ENCODE assay signal across 8 cellular contexts in the genomic region with DNA sequence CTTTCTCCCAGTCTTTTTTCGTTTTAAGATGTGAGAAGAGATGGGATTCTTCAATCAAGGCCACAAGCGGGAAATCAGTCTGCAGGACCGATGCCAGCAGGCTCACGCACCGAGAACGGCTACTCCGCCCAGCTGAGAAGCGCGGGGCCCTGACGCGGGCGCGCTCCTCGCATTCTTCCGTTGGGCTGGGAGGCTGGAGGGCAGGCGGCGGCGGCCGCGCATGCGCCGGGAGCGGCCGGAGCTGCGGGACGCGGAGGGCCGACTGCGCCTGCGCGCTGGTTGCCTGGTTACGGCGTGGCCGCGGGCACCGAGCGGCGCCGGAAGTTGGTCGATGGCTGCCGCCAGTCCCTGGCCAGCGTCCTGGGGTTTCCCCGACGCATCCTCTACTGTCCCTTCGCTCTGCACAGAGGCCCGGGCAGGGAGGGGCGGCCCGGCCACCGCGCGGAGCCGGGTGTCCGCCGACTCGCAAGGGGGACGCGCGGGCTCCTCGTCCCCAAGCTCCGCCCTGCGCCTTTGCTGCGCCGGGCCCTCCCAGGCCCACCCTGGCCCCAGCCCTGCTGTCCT. TPM values are rescaled to one million over a fixed set of nuclear protein-coding genes. Genes with fewer than 3 reads are reported as not detected.
DNase-seq lines count a peak whose midpoint lies in the region; ATAC-seq, FAIRE-seq and TF ChIP-seq lines count a peak whose summit lies in the region.

No MANE protein-coding gene starts in this region.

- peaks cover 4% of the 10 kb centered on the region for H3K36me3 Mint-ChIP-seq in activated naive CD8-positive, alpha-beta T cell treated with anti-CD3 and anti-CD28 coated beads for 36 hours

- H3K4me3 Mint-ChIP-seq in activated naive CD8-positive, alpha-beta T cell treated with anti-CD3 and anti-CD28 coated beads for 36 hours = peak overlapping the region; percentile 81

- peak; percentile 52 for ATAC-seq in HG02610 (IDR thresholded peaks at IDR 0.05; ENCODE audit: unreplicated experiment)
- peak; percentile 69 for ATAC-seq in Right ventricle myocardium inferior
- ATAC-seq in pancreas = peak; percentile 48 to 73 (median 70)

- H3K27me3 Mint-ChIP-seq in activated naive CD8-positive, alpha-beta T cell treated with anti-CD3 and anti-CD28 coated beads for 36 hours = no peaks in the 10 kb centered on the region

- no peak for FAIRE-seq in pancreas (lab: Jason Lieb, UNC)

- intact Hi-C loops in Right ventricle myocardium inferior (cut with DNase I) = loop anchor here (1.0 kb wide), 2 partner anchors 120 to 148 kb away; partner anchors contain the start of gene DNLZ
- intact Hi-C loops in pancreas (cut with DNase I) = loop anchor here in 1 of 3 donors (10.0 kb wide), 1 partner anchor 231 kb away; the partner anchor contains the start of gene DIPK1B
- intact Hi-C loops in thyroid gland (cut with DNase I) = no loop called here

- 0 to 1% methylated on average over 48 to 63 of the region's 63 CpGs for WGBS in pancreas, 2 donors
- WGBS in thyroid gland, 2 donors = 0% methylated on average over 2 to 13 of the region's 63 CpGs

- H3K4me1 Mint-ChIP-seq in activated naive CD8-positive, alpha-beta T cell treated with anti-CD3 and anti-CD28 coated beads for 36 hours = peaks cover 26% of the 10 kb centered on the region

- H3K9me3 Mint-ChIP-seq in activated naive CD8-positive, alpha-beta T cell treated with anti-CD3 and anti-CD28 coated beads for 36 hours = no peaks in the 10 kb centered on the region

- TF ChIP-seq CTCF in GM12864 (IDR thresholded peaks at IDR 0.05; ENCODE audit: low read depth, low read length, missing control alignments) (no peak), pancreas (IDR thresholded peaks at IDR 0.05) (no peak), thyroid gland (IDR thresholded peaks at IDR 0.05) (no peak)

- H3K36me3 ChIP-seq in pancreas = no peaks in the 10 kb centered on the region
- no peaks in the 10 kb centered on the region for H3K36me3 ChIP-seq in thyroid gland

- H3K4me1 ChIP-seq in pancreas (peaks cover 15 to 27% (median 26%) of the 10 kb centered on the region in 3 donors), thyroid gland (peaks cover 19 to 24% of the 10 kb centered on the region in 2 donors)

- H3K4me3 ChIP-seq in GM12864 (ENCODE audit: low read depth, low read length) (peak overlapping the region; percentile 68), pancreas (peak overlapping the region; percentile 56 to 60 (median 58)), thyroid gland (replicated peaks in 1 of 3) (peak overlapping the region; percentile 16 to 49 (median 18))

- H3K27me3 ChIP-seq in pancreas (no peaks in the 10 kb centered on the region), thyroid gland (no peaks in the 10 kb centered on the region)

- H3K27ac Mint-ChIP-seq in activated naive CD8-positive, alpha-beta T cell treated with anti-CD3 and anti-CD28 coated beads for 36 hours = peak overlapping the region; percentile 99

- DNase-seq in GM12864 (ENCODE audit: low read depth) = no peak
- DNase-seq in NCI-H1048 (lab: John Stamatoyannopoulos, UW) = peak; percentile 85
- DNase-seq in SKM-1 (lab: John Stamatoyannopoulos, UW; ENCODE audit: unreplicated experiment) = peak; percentile 59
- peak; percentile 97 for DNase-seq in activated naive CD8-positive, alpha-beta T cell treated with anti-CD3 and anti-CD28 coated beads for 36 hours
- peak; percentile 95 for DNase-seq in Right ventricle myocardium inferior (ENCODE audit: missing footprints)
- DNase-seq in pancreas = peak; percentile 89 to 100 (median 96)
- peak; percentile 93 for DNase-seq in thyroid gland

- H3K9me3 ChIP-seq in pancreas (no peaks in the 10 kb centered on the region), thyroid gland (no peaks in the 10 kb centered on the region)

- H3K27ac ChIP-seq in pancreas (peak overlapping the region; percentile 99 to 100 (median 99)), thyroid gland (peak overlapping the region; percentile 98 to 99 (median 99))

- TF ChIP-seq POLR2A in thyroid gland (IDR thresholded peaks at IDR 0.05) = peak in 1 of 2 donors; percentile 89

RNA-seq across cellular contexts. Expression of gene SEC16A, which starts 0.8 kb away (rescaled TPM):
- 10 to 100 TPM; 69.4 to 71.2 TPM for total RNA-seq in activated naive CD8-positive, alpha-beta T cell treated with anti-CD3 and anti-CD28 coated beads for 36 hours
- total RNA-seq in Right ventricle myocardium inferior (22.3 TPM), pancreas (10 to 100 TPM; 32.1 to 46.6 (median 39.5) TPM), thyroid gland (10 to 100 TPM; 47.7 to 73.8 (median 62.5) TPM)
- 10 to 100 TPM; 49.7 to 66.9 TPM for polyA plus RNA-seq in pancreas

RNA-seq across cellular contexts. Expression of gene INPP5E, which starts 44.0 kb away (rescaled TPM):
- 10 to 100 TPM; 10.9 to 12.1 TPM for total RNA-seq in activated naive CD8-positive, alpha-beta T cell treated with anti-CD3 and anti-CD28 coated beads for 36 hours
- total RNA-seq in Right ventricle myocardium inferior = 10.8 TPM
- total RNA-seq in pancreas = 1 to 10 TPM; 3.8 to 10.0 (median 5.2) TPM
- polyA plus RNA-seq in pancreas = 10 to 100 TPM; 13.9 to 14.9 TPM
- total RNA-seq in thyroid gland = 10 to 100 TPM; 10.2 to 21.3 (median 13.4) TPM

Comparison
In these comparisons a context has a peak if more than half of its experiments do, and no peak if none do; other contexts are left out.
1. H3K4me3 ChIP-seq: peak in every context shown above with its lines; median percentile 68 in GM12864; 58 in pancreas; 18 in thyroid gland.